In the genomic region with DNA sequence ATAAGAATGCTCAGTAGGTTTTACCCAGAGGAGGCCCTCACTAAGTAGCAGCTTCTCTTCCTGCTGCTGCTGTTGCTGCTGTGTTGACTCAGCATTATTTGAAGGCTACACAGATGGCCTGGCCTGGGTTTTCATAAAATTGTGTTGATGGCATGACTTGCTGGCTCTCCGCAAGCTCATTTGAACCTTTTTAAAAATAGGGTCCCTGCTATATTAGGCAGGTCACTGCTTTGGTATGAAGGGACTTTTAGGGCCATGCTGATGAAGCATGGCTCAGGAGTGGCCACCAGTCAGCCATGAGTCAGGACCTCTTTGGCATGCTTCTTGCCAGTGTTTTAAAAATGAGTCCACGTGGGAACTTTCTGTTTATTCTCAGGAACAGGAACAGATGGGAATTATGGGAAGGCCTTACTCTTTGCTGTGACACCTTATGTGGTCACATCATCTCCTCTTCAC, we compare ENCODE assay signal across 11 cellular contexts.
DNase-seq lines count a peak whose midpoint lies in the region; ATAC-seq and TF ChIP-seq lines count a peak whose summit lies in the region.
"Had no signal": no experiment of that assay in that cellular context is flagged by ENCODE, and none has a peak within 500 bp of the region (broad histone marks: within the 10 kb centered on the region; RNA-seq: fewer than 3 reads in every experiment).

No MANE protein-coding gene starts in this region.

- TF ChIP-seq POLR2A in esophagus muscularis mucosa (IDR thresholded peaks at IDR 0.05; ENCODE audit: low read depth), result no peak

- H3K4me1 ChIP-seq in OCI-LY1 (ENCODE audit: insufficient read depth, low read length, severe bottlenecking), result peaks cover 24% of the 10 kb centered on the region
- H3K4me1 ChIP-seq in esophagus muscularis mucosa, result peaks cover 0 to 9% (median 0%) of the 10 kb centered on the region in 4 donors
- peaks cover 4% of the 10 kb centered on the region for H3K4me1 ChIP-seq in rectal smooth muscle tissue (ENCODE audit: control insufficient read depth, insufficient read depth, low read length)
- H3K4me1 ChIP-seq: prostate gland had no signal

- H3K36me3 ChIP-seq in OCI-LY1 (ENCODE audit: insufficient read depth, low read length) (no peaks in the 10 kb centered on the region), esophagus muscularis mucosa (no peaks in the 10 kb centered on the region), rectal smooth muscle tissue (ENCODE audit: control insufficient read depth, insufficient read depth, low read length) (no peaks in the 10 kb centered on the region)
- H3K36me3 ChIP-seq: prostate gland had no signal

- no peaks in the 10 kb centered on the region for H3K9me2 ChIP-seq in OCI-LY1 (ENCODE audit: low read depth, low read length)

- no peaks in the 10 kb centered on the region for H3F3A ChIP-seq in OCI-LY1 (ENCODE audit: insufficient read depth, low read length)

- TF ChIP-seq CTCF in OCI-LY1 (IDR thresholded peaks at IDR 0.05; ENCODE audit: low read length), result no peak
- no peak for TF ChIP-seq CTCF in esophagus muscularis mucosa (IDR thresholded peaks at IDR 0.05)

- intact Hi-C loops in esophagus muscularis mucosa (cut with DNase I), result no loop called here

- H3K4me3 ChIP-seq in OCI-LY1 (ENCODE audit: low read depth, low read length, poor library complexity, severe bottlenecking) (no peak overlapping the region), esophagus muscularis mucosa (no peak overlapping the region), rectal smooth muscle tissue (ENCODE audit: low read length) (no peak overlapping the region)
- H3K4me3 ChIP-seq: prostate gland had no signal

- H3K9ac ChIP-seq in OCI-LY1 (ENCODE audit: low read length), result no peak overlapping the region; the same call in 1 of the 2 replicates
- H3K9ac ChIP-seq in rectal smooth muscle tissue (ENCODE audit: low read length), result no peak overlapping the region

- H3K9me3 ChIP-seq in OCI-LY1 (ENCODE audit: low read length) (no peaks in the 10 kb centered on the region), esophagus muscularis mucosa (no peaks in the 10 kb centered on the region)
- H3K9me3 ChIP-seq: prostate gland had no signal

- ATAC-seq in HG03095 (IDR thresholded peaks at IDR 0.05; ENCODE audit: unreplicated experiment), result no peak
- ATAC-seq in stimulated activated naive CD8-positive, alpha-beta T cell treated with anti-CD3 and anti-CD28 coated beads, Interleukin-15, amount 100 ng/mL, for 72 hours, result no peak
- ATAC-seq: activated T-helper 17 cell treated with anti-CD3 and anti-CD28 coated beads, Interleukin-2, amount 50 U/mL, for 72 hours had no signal

- H3K4me3 Mint-ChIP-seq in stimulated activated naive CD8-positive, alpha-beta T cell treated with anti-CD3 and anti-CD28 coated beads, Interleukin-15, amount 100 ng/mL, for 72 hours, result no peak overlapping the region
- H3K4me3 Mint-ChIP-seq: activated T-helper 17 cell treated with anti-CD3 and anti-CD28 coated beads, Interleukin-2, amount 50 U/mL, for 72 hours; dendritic cell treated with granulocyte-macrophage colony-stimulating factor and Interleukin-4, amounts not matched to agents 40 ng/mL and 50 ng/mL, for 4 days had no signal

- H3K27me3 Mint-ChIP-seq in stimulated activated naive CD8-positive, alpha-beta T cell treated with anti-CD3 and anti-CD28 coated beads, Interleukin-15, amount 100 ng/mL, for 72 hours, result no peaks in the 10 kb centered on the region
- H3K27me3 Mint-ChIP-seq: activated T-helper 17 cell treated with anti-CD3 and anti-CD28 coated beads, Interleukin-2, amount 50 U/mL, for 72 hours; dendritic cell treated with granulocyte-macrophage colony-stimulating factor and Interleukin-4, amounts not matched to agents 40 ng/mL and 50 ng/mL, for 4 days had no signal

- H3K4me2 ChIP-seq in OCI-LY1 (ENCODE audit: low read length), result peak overlapping the region; percentile 36; the same call in 1 of the 2 replicates

- no peaks in the 10 kb centered on the region for H4K20me1 ChIP-seq in OCI-LY1 (ENCODE audit: insufficient read depth, low read length)

- H3K79me2 ChIP-seq in OCI-LY1 (ENCODE audit: insufficient read depth, low read length), result no peaks in the 10 kb centered on the region

- H3K27me3 ChIP-seq in OCI-LY1 (ENCODE audit: insufficient read depth, low read length) (no peaks in the 10 kb centered on the region), esophagus muscularis mucosa (no peaks in the 10 kb centered on the region), rectal smooth muscle tissue (ENCODE audit: control insufficient read depth, insufficient read depth, low read length) (no peaks in the 10 kb centered on the region)

- TF ChIP-seq EP300 in esophagus muscularis mucosa (IDR thresholded peaks at IDR 0.05), result peak; percentile 5

- peak overlapping the region; percentile 45 for H3K27ac ChIP-seq in OCI-LY1 (ENCODE audit: low read depth, low read length, poor library complexity, severe bottlenecking)
- H3K27ac ChIP-seq in esophagus muscularis mucosa (replicated peaks in 1 of 4), result peak overlapping the region in 1 of 4 donors; percentile 10
- H3K27ac ChIP-seq in rectal smooth muscle tissue (ENCODE audit: low read depth, low read length), result peak overlapping the region; percentile 78
- H3K27ac ChIP-seq: prostate gland had no signal

- H3K27ac Mint-ChIP-seq in stimulated activated naive CD8-positive, alpha-beta T cell treated with anti-CD3 and anti-CD28 coated beads, Interleukin-15, amount 100 ng/mL, for 72 hours, result no peak overlapping the region
- H3K27ac Mint-ChIP-seq: activated T-helper 17 cell treated with anti-CD3 and anti-CD28 coated beads, Interleukin-2, amount 50 U/mL, for 72 hours; dendritic cell treated with granulocyte-macrophage colony-stimulating factor and Interleukin-4, amounts not matched to agents 40 ng/mL and 50 ng/mL, for 4 days had no signal

- 26% methylated on average over 2 of the region's 2 CpGs for WGBS in esophagus muscularis mucosa

- DNase-seq in GM04504 (ENCODE audit: low read depth), result peak; percentile 54
- DNase-seq in esophagus muscularis mucosa (ENCODE audit: extremely low spot score), result no peak
- no peak for DNase-seq in mesenteric fat pad (ENCODE audit: low spot score)
- DNase-seq in NCI-H146 (lab: John Stamatoyannopoulos, UW), result no peak
- no peak for DNase-seq in stimulated activated naive CD8-positive, alpha-beta T cell treated with anti-CD3 and anti-CD28 coated beads, Interleukin-15, amount 100 ng/mL, for 72 hours

- H3K4me1 Mint-ChIP-seq in stimulated activated naive CD8-positive, alpha-beta T cell treated with anti-CD3 and anti-CD28 coated beads, Interleukin-15, amount 100 ng/mL, for 72 hours, result peaks cover 5% of the 10 kb centered on the region
- H3K4me1 Mint-ChIP-seq: activated T-helper 17 cell treated with anti-CD3 and anti-CD28 coated beads, Interleukin-2, amount 50 U/mL, for 72 hours had no signal

- peaks cover 0 to 8% of the 10 kb centered on the region in 2 donors for H3K9me3 Mint-ChIP-seq in stimulated activated naive CD8-positive, alpha-beta T cell treated with anti-CD3 and anti-CD28 coated beads, Interleukin-15, amount 100 ng/mL, for 72 hours
- H3K9me3 Mint-ChIP-seq: activated T-helper 17 cell treated with anti-CD3 and anti-CD28 coated beads, Interleukin-2, amount 50 U/mL, for 72 hours; dendritic cell treated with granulocyte-macrophage colony-stimulating factor and Interleukin-4, amounts not matched to agents 40 ng/mL and 50 ng/mL, for 4 days had no signal

- H2AFZ ChIP-seq in OCI-LY1 (ENCODE audit: low read length), result no peak overlapping the region
